In the genomic region with DNA sequence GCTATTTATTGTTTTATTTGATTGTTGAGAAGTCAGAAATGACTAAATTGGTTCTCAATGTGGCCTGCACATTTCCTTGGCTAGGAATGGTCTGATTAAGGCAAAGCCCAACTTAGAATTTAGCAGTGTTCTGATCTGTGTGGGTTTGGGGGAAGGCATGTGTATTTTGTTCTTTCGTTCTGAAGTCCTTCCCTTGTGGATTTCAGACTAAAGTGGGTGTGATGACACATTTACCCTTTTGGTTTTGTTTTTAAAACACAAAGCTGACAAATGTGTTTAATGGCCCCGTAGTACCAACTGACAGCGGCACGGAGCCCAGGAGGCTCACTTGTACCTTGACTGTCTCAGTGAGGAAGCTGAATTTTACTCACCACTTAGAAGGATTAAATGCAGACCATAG, we compare ENCODE assay signal across 17 cellular contexts.
DNase-seq lines count a peak whose midpoint lies in the region; ATAC-seq, FAIRE-seq and TF ChIP-seq lines count a peak whose summit lies in the region.
"Had no signal": no experiment of that assay in that cellular context is flagged by ENCODE, and none has a peak within 500 bp of the region (broad histone marks: within the 10 kb centered on the region; RNA-seq: fewer than 3 reads in every experiment).

No MANE protein-coding gene starts in this region.

- H2BK12ac ChIP-seq in neuronal stem cell (ENCODE audit: low read length), result no peak overlapping the region

- peak overlapping the region; percentile 64 to 91 (median 85) for H3K4me3 Mint-ChIP-seq in immature natural killer cell
- H3K4me3 Mint-ChIP-seq: activated naive CD8-positive, alpha-beta T cell; neural crest cell; T-helper 2 cell treated with Interferon-gamma antibody and Interleukin-4, amounts not matched to agents 5 μg/mL and 100 μg/mL, for 36 hours had no signal

- H3K4me1 Mint-ChIP-seq in immature natural killer cell, result peaks cover 73 to 76% of the 10 kb centered on the region in 2 donors
- H3K4me1 Mint-ChIP-seq: neural crest cell had no signal

- no peak overlapping the region for H4K8ac ChIP-seq in neuronal stem cell (ENCODE audit: low read depth, low read length)

- no peak overlapping the region for H3K23ac ChIP-seq in neuronal stem cell (ENCODE audit: low read depth, low read length, poor library complexity)

- H3K9me3 Mint-ChIP-seq in immature natural killer cell, result no peaks in the 10 kb centered on the region
- H3K9me3 Mint-ChIP-seq: neural crest cell; T-helper 2 cell treated with Interferon-gamma antibody and Interleukin-4, amounts not matched to agents 5 μg/mL and 100 μg/mL, for 36 hours had no signal

- peaks cover 0 to 3% of the 10 kb centered on the region in 2 donors for H3K4me1 ChIP-seq in neuronal stem cell (ENCODE audit: control insufficient read depth in 2 of 2, insufficient read depth in 1 of 2, low read depth in 1 of 2, low read length in 2 of 2)
- H3K4me1 ChIP-seq: sigmoid colon had no signal

- no peak overlapping the region for H2BK120ac ChIP-seq in neuronal stem cell (ENCODE audit: low read depth, low read length)

- H2AK5ac ChIP-seq in neuronal stem cell (ENCODE audit: low read depth, low read length), result no peak overlapping the region

- ATAC-seq in GM18867 (IDR thresholded peaks at IDR 0.05; ENCODE audit: unreplicated experiment), result peak; percentile 64

- H3K9ac ChIP-seq in neuronal stem cell (ENCODE audit: low read depth, low read length, poor library complexity), result no peak overlapping the region
- H3K9ac ChIP-seq: BLaER1 treated with 17β-estradiol and CSF1 and Interleukin-3, amounts not matched to agents 10 nM and 100 nM had no signal

- no peak for FAIRE-seq in H54 (lab: Jason Lieb, UNC)
- FAIRE-seq: G401.6 had no signal

- H3K79me1 ChIP-seq in neuronal stem cell (ENCODE audit: low read depth, low read length), result no peaks in the 10 kb centered on the region

- H3K14ac ChIP-seq in neuronal stem cell (ENCODE audit: low read length), result no peak overlapping the region

- DNase-seq in EH (ENCODE audit: low read depth) (peak; percentile 12), MG63 (peak; percentile 4), immature natural killer cell (peak; percentile 67 to 72 (median 70)), neuronal stem cell (ENCODE audit: low spot score) (no peak), H54 (ENCODE audit: insufficient read length, low spot score) (no peak), NCI-H748 treated with DMSO at 0.1 percent for 48 hours (lab: John Stamatoyannopoulos, UW) (no peak), HuH-7 (ENCODE audit: low spot score) (no peak)
- DNase-seq: activated CD4-positive, alpha-beta T cell treated with anti-CD3 and anti-CD28 coated beads for 48 hours; Karpas-422; NCI-H187; sigmoid colon had no signal

- H2BK5ac ChIP-seq in neuronal stem cell (ENCODE audit: low read length), result no peak overlapping the region

- H3K4me3 ChIP-seq in MG63, result no peak overlapping the region
- no peak overlapping the region for H3K4me3 ChIP-seq in neuronal stem cell (ENCODE audit: low read length in 2 of 2)
- H3K4me3 ChIP-seq: BLaER1 treated with 17β-estradiol and CSF1 and Interleukin-3, amounts not matched to agents 10 nM and 100 nM; sigmoid colon had no signal

- peak overlapping the region; percentile 94 to 99 (median 96) for H3K27ac Mint-ChIP-seq in immature natural killer cell
- H3K27ac Mint-ChIP-seq: activated naive CD8-positive, alpha-beta T cell; T-helper 2 cell treated with Interferon-gamma antibody and Interleukin-4, amounts not matched to agents 5 μg/mL and 100 μg/mL, for 36 hours had no signal

- H2AFZ ChIP-seq in neuronal stem cell (ENCODE audit: low read length), result no peak overlapping the region

- no peaks in the 10 kb centered on the region for H3K27me3 ChIP-seq in MG63
- H3K27me3 ChIP-seq in neuronal stem cell (ENCODE audit: control insufficient read depth in 3 of 3, insufficient read depth in 3 of 3, low read depth in 1 of 3, low read length in 3 of 3), result peaks cover 0 to 7% (median 0%) of the 10 kb centered on the region in 3 experiments
- H3K27me3 ChIP-seq: BLaER1 treated with 17β-estradiol and CSF1 and Interleukin-3, amounts not matched to agents 10 nM and 100 nM; sigmoid colon had no signal

- H3K9me3 ChIP-seq in MG63 (no peaks in the 10 kb centered on the region), neuronal stem cell (replicated peaks in 1 of 2; ENCODE audit: control insufficient read depth in 2 of 2, insufficient read depth in 1 of 2, low read depth in 1 of 2, low read length in 2 of 2) (no peaks in the 10 kb centered on the region)
- H3K9me3 ChIP-seq: BLaER1 treated with 17β-estradiol and CSF1 and Interleukin-3, amounts not matched to agents 10 nM and 100 nM; sigmoid colon had no signal

- H3K36me3 ChIP-seq in MG63 (no peaks in the 10 kb centered on the region), neuronal stem cell (replicated peaks in 1 of 2; ENCODE audit: control insufficient read depth in 2 of 2, insufficient read depth in 2 of 2, low read length in 2 of 2) (peaks cover 0 to 3% of the 10 kb centered on the region in 2 donors)
- H3K36me3 ChIP-seq: sigmoid colon had no signal

- H3K27me3 Mint-ChIP-seq in immature natural killer cell (ENCODE audit: low read depth in 3 of 3), result peaks cover 2 to 9% (median 5%) of the 10 kb centered on the region in 3 donors
- H3K27me3 Mint-ChIP-seq: activated naive CD8-positive, alpha-beta T cell had no signal

- H3K36me3 Mint-ChIP-seq in immature natural killer cell, result peaks cover 0 to 3% (median 0%) of the 10 kb centered on the region in 3 donors
- H3K36me3 Mint-ChIP-seq: activated naive CD8-positive, alpha-beta T cell had no signal

- no peak overlapping the region for H3K4ac ChIP-seq in neuronal stem cell (ENCODE audit: low read length)

- no peak for TF ChIP-seq POLR2A in H54 (IDR thresholded peaks at IDR 0.05; ENCODE audit: low read depth, low read length)

- WGBS in neuronal stem cell (ENCODE audit: extremely low coverage in 2 of 2, insufficient read length in 2 of 2, insufficient replicate concordance in 1 of 2), 2 donors, result no CpG with 5 or more reads among the region's 4 CpGs

- H2BK15ac ChIP-seq in neuronal stem cell (ENCODE audit: low read length), result no peak overlapping the region

- no peak overlapping the region for H3K27ac ChIP-seq in neuronal stem cell (replicated peaks; ENCODE audit: low read length)
- H3K27ac ChIP-seq: sigmoid colon had no signal

- H3K18ac ChIP-seq in neuronal stem cell (ENCODE audit: low read length), result no peak overlapping the region

- no peak overlapping the region for H3K4me2 ChIP-seq in neuronal stem cell (ENCODE audit: insufficient read depth, low read length, poor library complexity, severe bottlenecking)

- no peak overlapping the region for H4K91ac ChIP-seq in neuronal stem cell (ENCODE audit: low read depth, low read length, poor library complexity)

Comparison
In these comparisons a context has a peak if more than half of its experiments do, and no peak if none do; other contexts are left out.
1. DNase-seq: peak in EH (single experiment), MG63 (single experiment) and immature natural killer cell (3 of 3); none in neuronal stem cell (single experiment), H54 (single experiment), NCI-H748 treated with DMSO at 0.1 percent for 48 hours (single experiment) and HuH-7 (single experiment).